Comparison of ENCODE assay signal across 17 cellular contexts in the genomic region with DNA sequence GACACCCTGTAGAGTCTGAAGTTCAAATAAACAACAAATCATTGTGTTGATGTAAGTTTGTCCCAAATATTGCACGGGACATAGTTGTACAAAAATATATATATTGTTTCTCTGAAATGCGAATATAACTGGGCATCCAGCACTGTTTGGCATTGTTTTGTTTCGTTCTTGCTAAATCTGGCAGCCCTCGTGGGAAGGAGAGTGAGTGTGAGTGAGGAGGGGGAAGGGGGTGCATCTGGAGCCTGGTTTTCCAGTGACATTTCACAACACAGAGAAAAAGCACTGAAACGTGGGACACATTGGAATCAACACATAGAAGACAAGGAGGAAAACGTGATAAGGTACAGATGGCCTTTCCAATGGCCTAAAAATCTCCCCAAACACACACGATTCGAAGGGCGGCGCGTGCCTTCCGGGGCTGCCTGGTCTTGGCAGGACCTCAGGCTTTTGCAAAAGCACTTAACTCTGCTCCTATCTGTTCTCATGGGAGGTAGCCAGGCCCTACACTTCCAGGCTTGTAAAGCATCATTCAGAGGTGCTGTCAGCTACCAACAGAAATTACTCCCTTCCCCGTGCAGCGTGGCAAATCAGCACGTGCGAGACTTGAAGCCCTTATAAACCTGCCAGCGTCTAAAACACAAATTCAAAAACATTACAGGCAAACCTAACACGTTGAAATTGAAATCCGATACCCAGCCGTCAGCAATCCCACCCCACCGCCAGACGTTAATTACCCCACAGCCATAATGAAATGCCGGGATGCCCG.
DNase-seq lines count a peak whose midpoint lies in the region; ATAC-seq, FAIRE-seq and TF ChIP-seq lines count a peak whose summit lies in the region.
"Had no signal": no experiment of that assay in that cellular context is flagged by ENCODE, and none has a peak within 500 bp of the region (broad histone marks: within the 10 kb centered on the region; RNA-seq: fewer than 3 reads in every experiment).

No MANE protein-coding gene starts in this region.

- no peak for TF ChIP-seq EP300 in HepG2 (IDR thresholded peaks at IDR 0.05; ENCODE audit: low read depth in 2 of 2, low read length in 2 of 2)
- no peak for TF ChIP-seq EP300 in HepG2 (CRISPR knock-in tag; IDR thresholded peaks at IDR 0.05; ENCODE audit: borderline replicate concordance)

- H3K9ac ChIP-seq in HepG2 (ENCODE audit: insufficient read depth, low read depth, low read length): no peak overlapping the region
- H3K9ac ChIP-seq: GM23248 had no signal

- H3K9me3 ChIP-seq in right lobe of liver: no peaks in the 10 kb centered on the region
- no peaks in the 10 kb centered on the region for H3K9me3 ChIP-seq in HepG2 (ENCODE audit: low read length)
- H3K9me3 ChIP-seq: esophagus muscularis mucosa had no signal

- no peak for TF ChIP-seq RAD21 in HepG2 (CRISPR knock-in tag; IDR thresholded peaks at IDR 0.05)

- H3K27ac ChIP-seq in right lobe of liver: no peak overlapping the region
- no peak overlapping the region for H3K27ac ChIP-seq in HepG2 (ENCODE audit: extremely low read length, insufficient read depth, low read length)
- H3K27ac ChIP-seq: esophagus muscularis mucosa, GM23248, heart right ventricle, Peyer's patch had no signal

- ATAC-seq in right lobe of liver: no peak
- ATAC-seq in HepG2: no peak
- ATAC-seq in GM21526 (IDR thresholded peaks at IDR 0.05; ENCODE audit: low FRiP score, unreplicated experiment): no peak
- no peak for ATAC-seq in activated CD8-positive, alpha-beta T cell treated with anti-CD3 and anti-CD28 coated beads for 36 hours

- CTCF ChIA-PET in HepG2 (lab: Yijun Ruan, JAX; ENCODE audit: low intra/inter-chr PET ratio, low total read pairs): no interaction called here
- CTCF ChIA-PET in activated CD8-positive, alpha-beta T cell treated with anti-CD3 and anti-CD28 coated beads for 36 hours (lab: Charles Lee): no interaction called here

- BruUV-seq in HepG2 (replicated peaks; lab: Mats Ljungman, UMichigan): no TSS peak

- peak in 2 of 3 donors; percentile 4 to 26 for DNase-seq in right lobe of liver
- no peak for DNase-seq in HepG2 (ENCODE audit: low spot score)
- peak; percentile 32 for DNase-seq in NCI-H748 treated with DMSO at 0.1 percent for 48 hours (lab: John Stamatoyannopoulos, UW)
- DNase-seq in left kidney (ENCODE audit: low read depth, low spot score): peak; percentile 70
- no peak for DNase-seq in activated T-helper 2 cell treated with anti-CD3 and anti-CD28 coated beads, Interferon-gamma antibody, Interleukin-2, Interleukin-4, amounts not matched to agents 10 μg/mL and 5 μg/mL and 100 μg/mL, durations not matched to agents 14 hours and 24 hours and 36 hours (ENCODE audit: low spot score)
- no peak for DNase-seq in GM12891 (ENCODE audit: insufficient read length, low spot score)
- DNase-seq in activated CD8-positive, alpha-beta T cell treated with anti-CD3 and anti-CD28 coated beads for 36 hours: no peak
- DNase-seq: activated B cell treated with CpG ODN at 0.5 μM for 24 hours, Calu3, GM23248, IMR-90, NCI-H510A treated with DMSO at 0.1 percent for 48 hours had no signal

- FAIRE-seq in HepG2 (lab: Jason Lieb, UNC): no peak
- no peak for FAIRE-seq in GM12891 (lab: Jason Lieb, UNC)

- 48% methylated on average over 16 of the region's 24 CpGs for WGBS in right lobe of liver (ENCODE audit: insufficient coverage, low coverage, low lambda C conversion rate, missing lambda C conversion rate)
- 40% methylated on average over 24 of the region's 24 CpGs for WGBS in HepG2 (ENCODE audit: low lambda C conversion rate)

- no peaks in the 10 kb centered on the region for H3K27me3 ChIP-seq in right lobe of liver
- H3K27me3 ChIP-seq in HepG2 (ENCODE audit: control insufficient read depth in 1 of 2, insufficient read depth in 2 of 2, low read length in 2 of 2): peaks cover 10 to 81% of the 10 kb centered on the region in 2 experiments; a peak in 3 of 5 replicates
- H3K27me3 ChIP-seq: Peyer's patch had no signal

- no peaks in the 10 kb centered on the region for H3K4me1 Mint-ChIP-seq in activated T-helper 2 cell treated with anti-CD3 and anti-CD28 coated beads, Interferon-gamma antibody, Interleukin-2, Interleukin-4, amounts not matched to agents 10 μg/mL and 5 μg/mL and 100 μg/mL, durations not matched to agents 14 hours and 24 hours and 36 hours (ENCODE audit: low read depth)
- H3K4me1 Mint-ChIP-seq in activated CD8-positive, alpha-beta T cell treated with anti-CD3 and anti-CD28 coated beads for 36 hours (ENCODE audit: low read depth): no peaks in the 10 kb centered on the region
- H3K4me1 Mint-ChIP-seq: activated B cell treated with CpG ODN at 0.5 μM for 24 hours had no signal

- no peak overlapping the region for H2AFZ ChIP-seq in HepG2 (ENCODE audit: low read length)
- H2AFZ ChIP-seq: GM23248 had no signal

- no peaks in the 10 kb centered on the region for H3K9me3 Mint-ChIP-seq in activated T-helper 2 cell treated with anti-CD3 and anti-CD28 coated beads, Interferon-gamma antibody, Interleukin-2, Interleukin-4, amounts not matched to agents 10 μg/mL and 5 μg/mL and 100 μg/mL, durations not matched to agents 14 hours and 24 hours and 36 hours
- peaks cover 2% of the 10 kb centered on the region for H3K9me3 Mint-ChIP-seq in activated CD8-positive, alpha-beta T cell treated with anti-CD3 and anti-CD28 coated beads for 36 hours

- no peak overlapping the region for H3K4me3 ChIP-seq in right lobe of liver
- H3K4me3 ChIP-seq in HepG2 (replicated peaks in 1 of 3; ENCODE audit: insufficient read depth in 1 of 3, low read depth in 2 of 3, low read length in 3 of 3): no peak overlapping the region
- H3K4me3 ChIP-seq: esophagus muscularis mucosa, GM23248, heart right ventricle, Peyer's patch had no signal

- no peaks in the 10 kb centered on the region for H3K36me3 Mint-ChIP-seq in activated T-helper 2 cell treated with anti-CD3 and anti-CD28 coated beads, Interferon-gamma antibody, Interleukin-2, Interleukin-4, amounts not matched to agents 10 μg/mL and 5 μg/mL and 100 μg/mL, durations not matched to agents 14 hours and 24 hours and 36 hours (ENCODE audit: low read depth)
- H3K36me3 Mint-ChIP-seq in activated CD8-positive, alpha-beta T cell treated with anti-CD3 and anti-CD28 coated beads for 36 hours (ENCODE audit: low read depth): no peaks in the 10 kb centered on the region

- POLR2A ChIA-PET in HepG2 (lab: Yijun Ruan, JAX): no interaction called here
- POLR2A ChIA-PET in activated CD8-positive, alpha-beta T cell treated with anti-CD3 and anti-CD28 coated beads for 36 hours (lab: Charles Lee): interaction anchor here (0.5 kb wide), 1 partner anchor 976 kb away, joined by 3 read pairs; no protein-coding TSS in a partner anchor

- H3K36me3 ChIP-seq in right lobe of liver (no peaks in the 10 kb centered on the region), HepG2 (replicated peaks in 1 of 2; ENCODE audit: control insufficient read depth in 1 of 2, insufficient read depth in 2 of 2, low read length in 2 of 2) (no peaks in the 10 kb centered on the region)
- H3K36me3 ChIP-seq: esophagus muscularis mucosa, heart right ventricle, Peyer's patch had no signal

- no peak overlapping the region for H3K4me3 Mint-ChIP-seq in activated T-helper 2 cell treated with anti-CD3 and anti-CD28 coated beads, Interferon-gamma antibody, Interleukin-2, Interleukin-4, amounts not matched to agents 10 μg/mL and 5 μg/mL and 100 μg/mL, durations not matched to agents 14 hours and 24 hours and 36 hours (ENCODE audit: low read depth)
- H3K4me3 Mint-ChIP-seq in activated CD8-positive, alpha-beta T cell treated with anti-CD3 and anti-CD28 coated beads for 36 hours: no peak overlapping the region
- H3K4me3 Mint-ChIP-seq: activated B cell treated with CpG ODN at 0.5 μM for 24 hours; T-helper 1 cell treated with Interleukin-12 subunit alpha and Interleukin-12 subunit beta and Interleukin-4 antibody, amounts not matched to agents 30 μg/mL and 1 μg/mL, for 36 hours had no signal

- peaks cover 4% of the 10 kb centered on the region for H3K27me3 Mint-ChIP-seq in activated T-helper 2 cell treated with anti-CD3 and anti-CD28 coated beads, Interferon-gamma antibody, Interleukin-2, Interleukin-4, amounts not matched to agents 10 μg/mL and 5 μg/mL and 100 μg/mL, durations not matched to agents 14 hours and 24 hours and 36 hours (ENCODE audit: low read depth)
- peaks cover 9% of the 10 kb centered on the region for H3K27me3 Mint-ChIP-seq in activated CD8-positive, alpha-beta T cell treated with anti-CD3 and anti-CD28 coated beads for 36 hours

- in situ Hi-C loops in HepG2 (cut with HindIII; ENCODE audit: extremely low pct_ligation_motif_present, low pct_unique_long_range_greater_than_20kb): no loop called here

- no peaks in the 10 kb centered on the region for H3K79me2 ChIP-seq in HepG2 (ENCODE audit: insufficient read depth, low read length)

- no peak overlapping the region for H3K27ac Mint-ChIP-seq in activated T-helper 2 cell treated with anti-CD3 and anti-CD28 coated beads, Interferon-gamma antibody, Interleukin-2, Interleukin-4, amounts not matched to agents 10 μg/mL and 5 μg/mL and 100 μg/mL, durations not matched to agents 14 hours and 24 hours and 36 hours
- no peak overlapping the region for H3K27ac Mint-ChIP-seq in activated CD8-positive, alpha-beta T cell treated with anti-CD3 and anti-CD28 coated beads for 36 hours
- H3K27ac Mint-ChIP-seq: activated B cell treated with CpG ODN at 0.5 μM for 24 hours; T-helper 1 cell treated with Interleukin-12 subunit alpha and Interleukin-12 subunit beta and Interleukin-4 antibody, amounts not matched to agents 30 μg/mL and 1 μg/mL, for 36 hours had no signal

- no peaks in the 10 kb centered on the region for H4K20me1 ChIP-seq in HepG2 (ENCODE audit: insufficient read depth, low read length)

- H3K4me2 ChIP-seq in HepG2 (ENCODE audit: low read depth, low read length): no peak overlapping the region

- intact Hi-C loops in right lobe of liver (cut with DNase I) (no loop called here), HepG2 (cut with micrococcal nuclease; ENCODE audit: unreplicated experiment) (no loop called here)
- intact Hi-C loops in activated T-helper 2 cell treated with anti-CD3 and anti-CD28 coated beads, Interferon-gamma antibody, Interleukin-2, Interleukin-4, amounts not matched to agents 10 μg/mL and 5 μg/mL and 100 μg/mL, durations not matched to agents 14 hours and 24 hours and 36 hours (cut with micrococcal nuclease): no loop called here
- intact Hi-C loops in activated CD8-positive, alpha-beta T cell treated with anti-CD3 and anti-CD28 coated beads for 36 hours (cut with micrococcal nuclease): no loop called here

- H3K4me1 ChIP-seq in right lobe of liver (no peaks in the 10 kb centered on the region), HepG2 (ENCODE audit: insufficient read depth, low read length) (no peaks in the 10 kb centered on the region)
- H3K4me1 ChIP-seq: Peyer's patch had no signal

- TF ChIP-seq POLR2A in right lobe of liver (IDR thresholded peaks at IDR 0.05) (no peak), HepG2 (IDR thresholded peaks at IDR 0.05; ENCODE audit: insufficient read depth in 1 of 2, low read depth in 2 of 2, low read length in 2 of 2) (no peak), GM12891 (IDR thresholded peaks at IDR 0.05; ENCODE audit: low read depth, low read length) (no peak)

- TF ChIP-seq CTCF in right lobe of liver (IDR thresholded peaks at IDR 0.05): no peak
- TF ChIP-seq CTCF in HepG2 (CRISPR knock-in tag; IDR thresholded peaks at IDR 0.05): no peak
- TF ChIP-seq CTCF in activated CD8-positive, alpha-beta T cell treated with anti-CD3 and anti-CD28 coated beads for 36 hours (IDR thresholded peaks at IDR 0.05): no peak

TF ChIP-seq in GM12891, 5 proteins besides CTCF, POLR2A, EP300 and RAD21 (continues in another document):
- TF ChIP-seq SPI1 (IDR thresholded peaks at IDR 0.05; ENCODE audit: low read depth, low read length): no peak

Comparison
In these comparisons a context has a peak if more than half of its experiments do, and no peak if none do; other contexts are left out.
1. DNase-seq: peak in right lobe of liver (2 of 3), NCI-H748 treated with DMSO at 0.1 percent for 48 hours (single experiment) and left kidney (single experiment); none in HepG2 (single experiment), activated T-helper 2 cell treated with anti-CD3 and anti-CD28 coated beads, Interferon-gamma antibody, Interleukin-2, Interleukin-4, amounts not matched to agents 10 μg/mL and 5 μg/mL and 100 μg/mL, durations not matched to agents 14 hours and 24 hours and 36 hours (single experiment), GM12891 (single experiment) and activated CD8-positive, alpha-beta T cell treated with anti-CD3 and anti-CD28 coated beads for 36 hours (single experiment).